8 cellular contexts compared by ENCODE assay signal in genomic region chr9:133031496-133031911, GRCh38. TPM values are rescaled to one million over a fixed set of nuclear protein-coding genes. Genes with fewer than 3 reads are reported as not detected.
DNase-seq lines count a peak whose midpoint lies in the region; ATAC-seq and TF ChIP-seq lines count a peak whose summit lies in the region.

No MANE protein-coding gene starts in this region.

- intact Hi-C loops in posterior vena cava (cut with DNase I): no loop called here

- no peak overlapping the region for H3K4ac ChIP-seq in neuronal stem cell (ENCODE audit: low read length)

- H2BK15ac ChIP-seq in neuronal stem cell (ENCODE audit: low read length): no peak overlapping the region

- no peak overlapping the region for H3K18ac ChIP-seq in neuronal stem cell (ENCODE audit: low read length)

- H3K27me3 ChIP-seq in neuronal stem cell (ENCODE audit: control insufficient read depth in 3 of 3, insufficient read depth in 3 of 3, low read depth in 1 of 3, low read length in 3 of 3): no peaks in the 10 kb centered on the region

- peak overlapping the region; percentile 97 to 98 for H3K27ac Mint-ChIP-seq in effector memory CD8-positive, alpha-beta T cell

- H3K79me1 ChIP-seq in neuronal stem cell (ENCODE audit: low read depth, low read length): peaks cover 14% of the 10 kb centered on the region

- no peak overlapping the region for H4K91ac ChIP-seq in neuronal stem cell (ENCODE audit: low read depth, low read length, poor library complexity)

- no peak overlapping the region for H3K14ac ChIP-seq in neuronal stem cell (ENCODE audit: low read length)

- H4K8ac ChIP-seq in neuronal stem cell (ENCODE audit: low read depth, low read length): no peak overlapping the region

- no peak overlapping the region for H2BK5ac ChIP-seq in neuronal stem cell (ENCODE audit: low read length)

- peak overlapping the region; percentile 94 for H3K9ac ChIP-seq in neuronal stem cell (ENCODE audit: low read depth, low read length, poor library complexity)

- H2BK120ac ChIP-seq in neuronal stem cell (ENCODE audit: low read depth, low read length): no peak overlapping the region

- H3K4me3 Mint-ChIP-seq in effector memory CD8-positive, alpha-beta T cell: peak overlapping the region; percentile 97 to 98

- no peak overlapping the region for H2AFZ ChIP-seq in neuronal stem cell (ENCODE audit: low read length)

- H3K9me3 Mint-ChIP-seq in effector memory CD8-positive, alpha-beta T cell: no peaks in the 10 kb centered on the region

- WGBS in neuronal stem cell (ENCODE audit: extremely low coverage in 2 of 2, insufficient read length in 2 of 2, insufficient replicate concordance in 1 of 2), 2 donors: no CpG with 5 or more reads among the region's 10 CpGs

- TF ChIP-seq POLR2A in NB4 (IDR thresholded peaks at IDR 0.05; ENCODE audit: extremely low read depth, insufficient read length): no peak

- H3K27me3 Mint-ChIP-seq in effector memory CD8-positive, alpha-beta T cell: no peaks in the 10 kb centered on the region

- H3K36me3 ChIP-seq in neuronal stem cell (replicated peaks in 1 of 2; ENCODE audit: control insufficient read depth in 2 of 2, insufficient read depth in 2 of 2, low read length in 2 of 2): peaks cover 2 to 46% of the 10 kb centered on the region in 2 donors

- TF ChIP-seq CTCF in NB4 (IDR thresholded peaks at IDR 0.05; ENCODE audit: low read depth, low read length) (no peak), GM20000 (IDR thresholded peaks at IDR 0.05; ENCODE audit: extremely low read depth, missing control alignments) (no peak)

- H2BK12ac ChIP-seq in neuronal stem cell (ENCODE audit: low read length): no peak overlapping the region

- H3K4me1 Mint-ChIP-seq in effector memory CD8-positive, alpha-beta T cell (ENCODE audit: low read depth in 2 of 2): peaks cover 34% of the 10 kb centered on the region in 2 donors

- peaks cover 1 to 15% of the 10 kb centered on the region in 2 donors for H3K9me3 ChIP-seq in neuronal stem cell (replicated peaks in 1 of 2; ENCODE audit: control insufficient read depth in 2 of 2, insufficient read depth in 1 of 2, low read depth in 1 of 2, low read length in 2 of 2)

- DNase-seq in COLO668 (lab: John Stamatoyannopoulos, UW; ENCODE audit: unreplicated experiment) (peak; percentile 38), NB4 (ENCODE audit: low read depth) (no peak), neuronal stem cell (ENCODE audit: low spot score) (no peak), SW480 (ENCODE audit: low spot score) (no peak), posterior vena cava (ENCODE audit: low spot score) (no peak), GM20000 (ENCODE audit: low spot score) (no peak), UCSD-AML1 (lab: John Stamatoyannopoulos, UW; ENCODE audit: unreplicated experiment) (no peak)
- DNase-seq in effector memory CD8-positive, alpha-beta T cell: no peak

- no peak overlapping the region for H3K23ac ChIP-seq in neuronal stem cell (ENCODE audit: low read depth, low read length, poor library complexity)

- H2AK5ac ChIP-seq in neuronal stem cell (ENCODE audit: low read depth, low read length): no peak overlapping the region

- peak overlapping the region; percentile 72 for H3K4me2 ChIP-seq in neuronal stem cell (ENCODE audit: insufficient read depth, low read length, poor library complexity, severe bottlenecking)

- H3K36me3 Mint-ChIP-seq in effector memory CD8-positive, alpha-beta T cell (ENCODE audit: insufficient read depth): peaks cover 17% of the 10 kb centered on the region

- no peak for ATAC-seq in effector memory CD8-positive, alpha-beta T cell (replicated peaks)

- H3K4me1 ChIP-seq in neuronal stem cell (ENCODE audit: control insufficient read depth in 2 of 2, insufficient read depth in 1 of 2, low read depth in 1 of 2, low read length in 2 of 2): peaks cover 8 to 13% of the 10 kb centered on the region in 2 donors

- no peak overlapping the region for H3K27ac ChIP-seq in neuronal stem cell (replicated peaks; ENCODE audit: low read length)

- peak overlapping the region; percentile 99 for H3K4me3 ChIP-seq in NB4 (ENCODE audit: low read depth, low read length)
- H3K4me3 ChIP-seq in neuronal stem cell (ENCODE audit: low read length in 2 of 2): peak overlapping the region; percentile 90 to 94

RNA-seq across cellular contexts. Expression of gene GTF3C5, which starts 0.7 kb away (rescaled TPM):
- polyA plus RNA-seq in neuronal stem cell (2013, experiment 1 of 2): 61.8 TPM
- 62.4 TPM for polyA plus RNA-seq in neuronal stem cell (2013, experiment 2 of 2)
- 10 to 100 TPM; 25.9 to 27.9 TPM for total RNA-seq in posterior vena cava

RNA-seq across cellular contexts. Expression of gene CEL, which starts 30.3 kb away (rescaled TPM):
- 3.7 TPM for polyA plus RNA-seq in neuronal stem cell (2013, experiment 1 of 2)
- 4.0 TPM for polyA plus RNA-seq in neuronal stem cell (2013, experiment 2 of 2)
- 1 to 10 TPM in 1 of 2 donors, under 1 TPM in 1; 0.51 to 2.8 TPM for total RNA-seq in posterior vena cava

RNA-seq across cellular contexts. Expression of gene GFI1B, which starts 53.0 kb away (rescaled TPM):
- 0.07 TPM for polyA plus RNA-seq in neuronal stem cell (2013, experiment 1 of 2)
- 0.04 TPM for polyA plus RNA-seq in neuronal stem cell (2013, experiment 2 of 2)
- total RNA-seq in posterior vena cava: not detected
